In genomic region chr22:42268852-42269406, GRCh38 we compare ENCODE assay signal across 8 cellular contexts. TPM values are rescaled to one million over a fixed set of nuclear protein-coding genes. Genes with fewer than 3 reads are reported as not detected.
DNase-seq lines count a peak whose midpoint lies in the region; ATAC-seq, FAIRE-seq and TF ChIP-seq lines count a peak whose summit lies in the region.

No MANE protein-coding gene starts in this region.

- no peak overlapping the region for H4K91ac ChIP-seq in IMR-90 (ENCODE audit: insufficient read depth, low read depth, low read length)

- in situ Hi-C loops in IMR-90 (cut with MboI; ENCODE audit: low sequenced_read_pairs): no loop called here

- no peak overlapping the region for H2BK5ac ChIP-seq in IMR-90 (ENCODE audit: low read depth, low read length, poor library complexity, severe bottlenecking)

- DNase-seq in AG08396 (ENCODE audit: low spot score): peak; percentile 7
- DNase-seq in IMR-90: no peak
- no peak for DNase-seq in bronchial epithelial cell (ENCODE audit: low read depth)
- DNase-seq in D341Med (ENCODE audit: low spot score): no peak
- DNase-seq in NOMO-1 treated with DMSO at 0.1 percent for 48 hours (lab: John Stamatoyannopoulos, UW; ENCODE audit: unreplicated experiment): no peak

- no peak for FAIRE-seq in bronchial epithelial cell (lab: Jason Lieb, UNC)

- no peak overlapping the region for H4K5ac ChIP-seq in IMR-90 (ENCODE audit: low read depth, low read length)

- 0 out of 2 replicates have a peak overlapping the region, but pooled peaks have one; percentile 13 for H3K14ac ChIP-seq in IMR-90 (replicated peaks; ENCODE audit: low read depth, low read length)

- no TSS peak for BruUV-seq in IMR-90 (replicated peaks; lab: Mats Ljungman, UMichigan)

- no peaks in the 10 kb centered on the region for H3K36me3 ChIP-seq in IMR-90 (ENCODE audit: control insufficient read depth, insufficient read depth, low read length)
- H3K36me3 ChIP-seq in bronchial epithelial cell (ENCODE audit: control insufficient read depth, insufficient read depth, low read length): no peaks in the 10 kb centered on the region
- no peaks in the 10 kb centered on the region for H3K36me3 ChIP-seq in mucosa of stomach (ENCODE audit: control insufficient read depth, insufficient read depth, low read length)

- peaks cover 44% of the 10 kb centered on the region for H4K20me1 ChIP-seq in IMR-90 (ENCODE audit: insufficient read depth, low read length)

- no peak for TF ChIP-seq RAD21 in IMR-90 (IDR thresholded peaks at IDR 0.05; ENCODE audit: low read length)

- H2BK20ac ChIP-seq in IMR-90 (ENCODE audit: low read depth, low read length): no peak overlapping the region

- POLR2A ChIA-PET in IMR-90 (lab: Charles Lee; ENCODE audit: unreplicated experiment): interaction anchor here (0.5 kb wide), 1 partner anchor 66 kb away, joined by 3 read pairs; no protein-coding TSS in a partner anchor

- H3K4me3 ChIP-seq in IMR-90 (ENCODE audit: insufficient read depth, low read depth, low read length) (peak overlapping the region; percentile 62), bronchial epithelial cell (ENCODE audit: low read depth, low read length) (peak overlapping the region; percentile 90), mucosa of stomach (ENCODE audit: low read length) (peak overlapping the region; percentile 64)

- CTCF ChIA-PET in IMR-90 (lab: Yijun Ruan, JAX): no interaction called here

- ATAC-seq in IMR-90 (ENCODE audit: low read depth) (no peak), HG03442 (IDR thresholded peaks at IDR 0.05; ENCODE audit: unreplicated experiment) (no peak), GM21515 (IDR thresholded peaks at IDR 0.05; ENCODE audit: unreplicated experiment) (no peak)

- no peaks in the 10 kb centered on the region for H3K9me3 ChIP-seq in IMR-90 (ENCODE audit: control insufficient read depth, insufficient read depth, low read length)
- no peaks in the 10 kb centered on the region for H3K9me3 ChIP-seq in mucosa of stomach (ENCODE audit: control insufficient read depth, low read length)

- no peak overlapping the region for H2BK15ac ChIP-seq in IMR-90 (ENCODE audit: low read depth, low read length)

- H3K18ac ChIP-seq in IMR-90 (ENCODE audit: low read depth, low read length): no peak overlapping the region

- WGBS in IMR-90 (ENCODE audit: extremely low coverage in 2 of 2, insufficient read length in 1 of 2), 2 experiments: no CpG with 5 or more reads among the region's 9 CpGs

- H2AK5ac ChIP-seq in IMR-90 (ENCODE audit: low read depth, low read length): no peak overlapping the region

- no peak for TF ChIP-seq POLR2A in IMR-90 (IDR thresholded peaks at IDR 0.05; ENCODE audit: low read depth, low read length)

- H3K4me2 ChIP-seq in IMR-90 (ENCODE audit: low read depth, low read length): peak overlapping the region; percentile 60

- dilution Hi-C loops in IMR-90 (cut with HindIII; ENCODE audit: low sequenced_read_pairs, unreplicated experiment): no loop called here

- H2BK120ac ChIP-seq in IMR-90 (ENCODE audit: low read depth, low read length): no peak overlapping the region

- no peak overlapping the region for H2AK9ac ChIP-seq in IMR-90 (replicated peaks; ENCODE audit: low read depth, low read length, poor library complexity)

- H3K9ac ChIP-seq in IMR-90 (ENCODE audit: low read depth, low read length) (peak overlapping the region; percentile 63; the same call in 1 of the 2 replicates), mucosa of stomach (ENCODE audit: low read length) (peak overlapping the region; percentile 84)

- H3K4ac ChIP-seq in IMR-90 (ENCODE audit: low read depth, low read length): no peak overlapping the region; the same call in 1 of the 2 replicates

- no peak overlapping the region for H2AFZ ChIP-seq in IMR-90 (replicated peaks; ENCODE audit: low read length, poor library complexity)

- H3K56ac ChIP-seq in IMR-90 (ENCODE audit: extremely low read depth, insufficient read depth, low read length): no peak overlapping the region

- no peak overlapping the region for H3K27ac ChIP-seq in IMR-90 (ENCODE audit: insufficient read depth, low read length)

- intact Hi-C loops in IMR-90 (cut with micrococcal nuclease): no loop called here

- peaks cover 38 to 53% of the 10 kb centered on the region in 2 experiments for H3K79me1 ChIP-seq in IMR-90 (ENCODE audit: low read depth in 1 of 2, low read length in 2 of 2)

- no peaks in the 10 kb centered on the region for H3K4me1 ChIP-seq in IMR-90 (ENCODE audit: control insufficient read depth, insufficient read depth, low read length)
- peaks cover 38% of the 10 kb centered on the region for H3K4me1 ChIP-seq in mucosa of stomach (ENCODE audit: control insufficient read depth, insufficient read depth, low read length)

- peak overlapping the region; percentile 53 for H3K23ac ChIP-seq in IMR-90 (ENCODE audit: low read depth, low read length)

- H4K8ac ChIP-seq in IMR-90 (ENCODE audit: low read depth in 2 of 2, low read length in 2 of 2): no peak overlapping the region

- H3K9me1 ChIP-seq in IMR-90 (ENCODE audit: insufficient read depth, low read length): peaks cover under 1% of the 10 kb centered on the region; the same call in 1 of the 2 replicates

- no peaks in the 10 kb centered on the region for H3K27me3 ChIP-seq in IMR-90 (ENCODE audit: control insufficient read depth, insufficient read depth, low read length)
- no peaks in the 10 kb centered on the region for H3K27me3 ChIP-seq in bronchial epithelial cell (ENCODE audit: control insufficient read depth, insufficient read depth, low read length)
- no peaks in the 10 kb centered on the region for H3K27me3 ChIP-seq in mucosa of stomach (ENCODE audit: control insufficient read depth, insufficient read depth, low read length)

- no peak for TF ChIP-seq CTCF in IMR-90 (conservative IDR thresholded peaks at IDR 0.05; ENCODE audit: low read depth, low read length)
- TF ChIP-seq CTCF in bronchial epithelial cell (IDR thresholded peaks at IDR 0.05; ENCODE audit: insufficient read depth, low read length, severe bottlenecking): no peak

TF ChIP-seq in IMR-90, 13 proteins besides CTCF, POLR2A, EP300 and RAD21:
- TF ChIP-seq RCOR1 (IDR thresholded peaks at IDR 0.05; ENCODE audit: insufficient replicate concordance, low read length) (no peak), RFX5 (IDR thresholded peaks at IDR 0.05; ENCODE audit: low read depth, low read length) (no peak), MXI1 (IDR thresholded peaks at IDR 0.05; ENCODE audit: borderline replicate concordance, low read depth, low read length) (no peak), BHLHE40 (IDR thresholded peaks at IDR 0.05; ENCODE audit: low read depth, low read length) (no peak), ELK1 (IDR thresholded peaks at IDR 0.05; ENCODE audit: borderline replicate concordance, low read depth, low read length) (no peak), CHD1 (IDR thresholded peaks at IDR 0.05; ENCODE audit: low read depth, low read length) (no peak), MAFK (IDR thresholded peaks at IDR 0.05; ENCODE audit: low read depth, low read length) (no peak), USF2 (IDR thresholded peaks at IDR 0.05; ENCODE audit: low read depth, low read length) (no peak), NFE2L2 (IDR thresholded peaks at IDR 0.05; ENCODE audit: low read depth, low read length) (no peak), MAZ (IDR thresholded peaks at IDR 0.05; ENCODE audit: borderline replicate concordance, low read depth, low read length) (no peak), FOS (IDR thresholded peaks at IDR 0.05; ENCODE audit: low read depth, low read length) (no peak), SMC3 (IDR thresholded peaks at IDR 0.05; ENCODE audit: low read depth, low read length) (no peak)

RNA-seq across cellular contexts. Expression of gene TCF20, which starts 1.5 kb away (rescaled TPM):
- total RNA-seq in IMR-90 (2012; rRNA removed): 20.0 and 23.7 TPM in 2 replicates
- 8.9 and 9.5 TPM in 2 replicates for polyA plus RNA-seq in IMR-90 (2012; rRNA removed)
- 5.9 and 6.1 TPM in 2 replicates for polyA plus RNA-seq in IMR-90 (2012; cell fraction: cytosol; rRNA removed)
- 5.2 and 7.9 TPM in 2 replicates for polyA plus RNA-seq in IMR-90 (2012; cell fraction: nucleus; rRNA removed; ENCODE audit: low replicate concordance)
- 36.9 and 40.8 TPM in 2 replicates for total RNA-seq in bronchial epithelial cell
